ENCODE assay signal across 12 cellular contexts in the genomic region with DNA sequence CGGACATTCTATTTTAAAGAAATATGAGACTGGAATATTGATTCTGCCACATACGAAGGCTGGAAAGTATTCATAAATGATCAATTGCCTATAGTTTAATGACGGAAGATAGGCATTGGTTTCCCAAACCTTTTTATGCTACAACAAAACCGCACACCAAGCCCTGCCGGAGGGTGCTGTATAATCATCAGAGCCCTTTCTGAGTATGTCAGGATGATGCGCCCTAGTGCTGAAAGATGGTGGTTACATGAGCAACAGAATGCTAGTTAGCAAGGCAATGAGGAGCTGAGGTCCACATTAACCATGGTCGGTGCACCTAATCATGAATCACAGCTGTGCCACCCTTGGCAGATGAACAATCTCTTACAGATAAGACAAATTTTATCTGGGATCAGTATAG.
DNase-seq lines count a peak whose midpoint lies in the region; ATAC-seq and TF ChIP-seq lines count a peak whose summit lies in the region.
"Had no signal": no experiment of that assay in that cellular context is flagged by ENCODE, and none has a peak within 500 bp of the region (broad histone marks: within the 10 kb centered on the region; RNA-seq: fewer than 3 reads in every experiment).

No MANE protein-coding gene starts in this region.

- no peaks in the 10 kb centered on the region for H4K20me1 ChIP-seq in GM23338 (replicated peaks; ENCODE audit: insufficient read depth)

- no peaks in the 10 kb centered on the region for H3K9me2 ChIP-seq in GM23338 (ENCODE audit: insufficient read depth)

- H3K4me1 Mint-ChIP-seq in GM23338: peaks cover 12% of the 10 kb centered on the region; the same call in 2 of the 3 replicates
- H3K4me1 Mint-ChIP-seq: B cell; CD4-positive, alpha-beta memory T cell had no signal

- H3K27ac Mint-ChIP-seq in GM23338: no peak overlapping the region
- H3K27ac Mint-ChIP-seq: B cell; CD4-positive, alpha-beta memory T cell had no signal

- H3K36me3 Mint-ChIP-seq in GM23338 (ENCODE audit: low read depth): no peaks in the 10 kb centered on the region
- H3K36me3 Mint-ChIP-seq: CD4-positive, alpha-beta memory T cell had no signal

- no peak overlapping the region for H3K4me2 ChIP-seq in GM23338

- H3K4me3 Mint-ChIP-seq in GM23338: no peak overlapping the region
- H3K4me3 Mint-ChIP-seq: B cell; CD4-positive, alpha-beta memory T cell had no signal

- TF ChIP-seq CTCF in GM23338 (conservative IDR thresholded peaks at IDR 0.05; ENCODE audit: low read depth in 2 of 2) (peak; percentile 18 to 38; a peak in 3 of 4 replicates), WERI-Rb-1 (IDR thresholded peaks at IDR 0.05; ENCODE audit: low read depth, low read length) (no peak)

- H3K4me3 ChIP-seq in GM23338 (no peak overlapping the region), WERI-Rb-1 (ENCODE audit: low read depth, low read length) (no peak overlapping the region)

- peak; percentile 73 for ATAC-seq in GM23338
- no peak for ATAC-seq in Right ventricle myocardium superior (ENCODE audit: poor library complexity)

- H3K36me3 ChIP-seq in GM23338 (ENCODE audit: insufficient read depth) (no peaks in the 10 kb centered on the region), WERI-Rb-1 (no peaks in the 10 kb centered on the region)

- no peaks in the 10 kb centered on the region for H3K27me3 Mint-ChIP-seq in GM23338 (ENCODE audit: insufficient read depth, low read depth, poor library complexity)
- H3K27me3 Mint-ChIP-seq: B cell; CD4-positive, alpha-beta memory T cell had no signal

- H3K79me2 ChIP-seq in GM23338 (replicated peaks; ENCODE audit: insufficient read depth): no peaks in the 10 kb centered on the region

- no peak overlapping the region for H2AFZ ChIP-seq in GM23338

- no peaks in the 10 kb centered on the region for H3F3A ChIP-seq in GM23338 (replicated peaks; ENCODE audit: low read depth)

- no peaks in the 10 kb centered on the region for H3K9me3 ChIP-seq in WERI-Rb-1 (ENCODE audit: severe bottlenecking)

- intact Hi-C loops in Right ventricle myocardium superior (cut with DNase I): no loop called here

- H3K27ac ChIP-seq in GM23338 (ENCODE audit: low read depth): no peak overlapping the region
- H3K27ac ChIP-seq in WERI-Rb-1: no peak overlapping the region
- H3K27ac ChIP-seq: C4-2B had no signal

- no peaks in the 10 kb centered on the region for H3K27me3 ChIP-seq in GM23338 (ENCODE audit: insufficient read depth)
- no peaks in the 10 kb centered on the region for H3K27me3 ChIP-seq in WERI-Rb-1 (ENCODE audit: insufficient read depth, low read depth, severe bottlenecking)

- DNase-seq in GM23338 (ENCODE audit: low spot score): peak; percentile 29
- peak; percentile 46 for DNase-seq in M059J (ENCODE audit: low read depth)
- peak; percentile 17 for DNase-seq in WERI-Rb-1
- DNase-seq in iPS-NIHi7 (ENCODE audit: extremely low spot score): peak; percentile 18
- no peak for DNase-seq in Right ventricle myocardium superior
- no peak for DNase-seq in stimulated activated naive CD4-positive, alpha-beta T cell treated with Interleukin-2 at 50 U/mL for 16 hours (lab: John Stamatoyannopoulos, UW)
- DNase-seq in Kasumi-1 (lab: John Stamatoyannopoulos, UW): no peak
- DNase-seq: CD4-positive, alpha-beta memory T cell; DND-41; GDM1 had no signal

- H3K4me1 ChIP-seq in GM23338 (ENCODE audit: insufficient read depth): peaks cover 5% of the 10 kb centered on the region

- no peaks in the 10 kb centered on the region for H3K9me3 Mint-ChIP-seq in GM23338

TF ChIP-seq in GM23338, 12 proteins besides CTCF, POLR2A, EP300 and RAD21:
- TF ChIP-seq ZNF331 (CRISPR knock-in tag; IDR thresholded peaks at IDR 0.05; ENCODE audit: low read depth) (peak; percentile 57), EZH2phosphoT487 (IDR thresholded peaks at IDR 0.05; ENCODE audit: unreplicated experiment) (no peak)
TF ChIP-seq in GM23338: peak in this region for 1.

Comparison
In these comparisons a context has a peak if more than half of its experiments do, and no peak if none do; other contexts are left out.
1. DNase-seq: peak in GM23338 (single experiment), M059J (single experiment), WERI-Rb-1 (single experiment) and iPS-NIHi7 (single experiment); none in Right ventricle myocardium superior (single experiment), stimulated activated naive CD4-positive, alpha-beta T cell treated with Interleukin-2 at 50 U/mL for 16 hours (single experiment) and Kasumi-1 (0 of 2).